1 cellular context compared by ENCODE assay signal in genomic region chr11:43837879-43838278, GRCh38.
TF ChIP-seq lines count a peak whose summit lies in the region.

No MANE protein-coding gene starts in this region.

TF ChIP-seq in HepG2, 621 proteins besides CTCF, POLR2A, EP300 and RAD21 (continued from another document):
- TF ChIP-seq ZBTB2 (CRISPR knock-in tag; IDR thresholded peaks at IDR 0.05; ENCODE audit: low read depth) = no peak
TF ChIP-seq in HepG2: peak in this region for 0.
